ENCODE assay signal across 4 cellular contexts in the genomic region with DNA sequence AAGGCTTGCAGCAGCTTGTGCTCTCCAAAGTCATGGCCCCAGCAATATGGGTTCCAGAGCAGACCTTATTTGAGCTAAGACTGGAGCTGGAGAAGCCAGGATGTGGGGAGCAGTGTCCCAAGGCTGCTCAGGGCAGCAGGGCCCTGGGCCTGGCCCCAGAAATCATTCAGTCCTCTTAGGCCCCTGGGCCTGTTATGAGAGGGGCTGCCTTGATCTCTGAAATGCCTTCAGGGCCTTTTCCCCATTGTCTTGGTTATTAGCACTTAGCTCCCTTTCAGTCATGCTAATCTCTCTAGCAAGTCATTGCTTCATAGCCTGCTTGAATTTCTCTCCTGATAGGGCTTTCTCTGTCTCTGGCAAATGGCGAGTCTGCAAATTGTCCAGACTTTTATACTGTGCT.
TF ChIP-seq lines count a peak whose summit lies in the region.

No MANE protein-coding gene starts in this region.

TF ChIP-seq in A549, 52 proteins besides CTCF, POLR2A, EP300 and RAD21:
- TF ChIP-seq FOSL2 (IDR thresholded peaks at IDR 0.05) (no peak), FOSL2 (CRISPR knock-in tag; IDR thresholded peaks at IDR 0.05) (no peak), ZSCAN20 (CRISPR knock-in tag; IDR thresholded peaks at IDR 0.05) (no peak), MAFK (IDR thresholded peaks at IDR 0.05; ENCODE audit: partially characterized antibody) (no peak), HOXA7 (CRISPR knock-in tag; IDR thresholded peaks at IDR 0.05) (no peak), ZFP36 (IDR thresholded peaks at IDR 0.05; ENCODE audit: borderline replicate concordance, partially characterized antibody) (peak; percentile 34), HOXB13 (CRISPR knock-in tag; IDR thresholded peaks at IDR 0.05; ENCODE audit: low read depth) (no peak), CHD4 (IDR thresholded peaks at IDR 0.05; ENCODE audit: borderline replicate concordance) (no peak), TFCP2L1 (CRISPR knock-in tag; IDR thresholded peaks at IDR 0.05) (no peak)

TF ChIP-seq in HEK293, 187 proteins besides CTCF, POLR2A, EP300 and RAD21:
- TF ChIP-seq KLF9 (tag by site-specific recombination; IDR thresholded peaks at IDR 0.05; ENCODE audit: low read depth) (no peak), SETDB1 (IDR thresholded peaks at IDR 0.05; ENCODE audit: insufficient read length, low read length) (peak; percentile 51), ZBTB20 (tag by site-specific recombination; IDR thresholded peaks at IDR 0.05) (no peak), ZBTB21 (tag by site-specific recombination; IDR thresholded peaks at IDR 0.05) (no peak), ZNF585B (tag by site-specific recombination; IDR thresholded peaks at IDR 0.05) (peak; percentile 90), ZNF514 (tag by site-specific recombination; IDR thresholded peaks at IDR 0.05) (no peak)
TF ChIP-seq in HEK293: peak in this region for 2.

TF ChIP-seq in H1, 55 proteins besides CTCF, POLR2A, EP300 and RAD21:
- TF ChIP-seq FOSL1 (IDR thresholded peaks at IDR 0.05; ENCODE audit: insufficient read depth, low read depth, low read length) (no peak), CEBPB (IDR thresholded peaks at IDR 0.05; ENCODE audit: low read depth, low read length) (peak; percentile 22; the same call in 1 of the 2 replicates)

TF ChIP-seq in GM12891, 5 proteins besides CTCF, POLR2A, EP300 and RAD21:
- TF ChIP-seq PAX5 (IDR thresholded peaks at IDR 0.05; ENCODE audit: insufficient read depth, low read length, severe bottlenecking) (no peak), SPI1 (IDR thresholded peaks at IDR 0.05; ENCODE audit: low read depth, low read length) (no peak), POU2F2 (IDR thresholded peaks at IDR 0.05; ENCODE audit: low read depth, low read length) (no peak), TAF1 (IDR thresholded peaks at IDR 0.05; ENCODE audit: low read depth, low read length) (no peak), POLR2AphosphoS5 (IDR thresholded peaks at IDR 0.05; ENCODE audit: low read depth, low read length) (no peak)
TF ChIP-seq in GM12891: peak in this region for 0.
